Comparison of ENCODE assay signal across 8 cellular contexts in genomic region chr12:89225401-89225800, GRCh38.
A peak's percentile ranks its signal among the peaks of the same experiment; 100 is the strongest.
DNase-seq lines count a peak whose midpoint lies in the region; ATAC-seq and TF ChIP-seq lines count a peak whose summit lies in the region.

No MANE protein-coding gene starts in this region.

- H3K27me3 ChIP-seq in colonic mucosa (no peaks in the 10 kb centered on the region), parathyroid adenoma (ENCODE audit: control insufficient read depth, insufficient read depth, low read length) (no peaks in the 10 kb centered on the region), aorta (ENCODE audit: control insufficient read depth in 1 of 2, insufficient read depth in 2 of 2, low read length in 1 of 2) (no peaks in the 10 kb centered on the region)

- H3K36me3 ChIP-seq in colonic mucosa (no peaks in the 10 kb centered on the region), parathyroid adenoma (ENCODE audit: control insufficient read depth, insufficient read depth, low read length) (no peaks in the 10 kb centered on the region), aorta (ENCODE audit: control insufficient read depth in 1 of 2, insufficient read depth in 2 of 2, low read length in 1 of 2) (no peaks in the 10 kb centered on the region)

- H3K27ac ChIP-seq in colonic mucosa (peak overlapping the region; percentile 45), parathyroid adenoma (peak overlapping the region; percentile 22), aorta (ENCODE audit: low read depth in 1 of 2, low read length in 2 of 2) (no peak overlapping the region)

- peak overlapping the region; percentile 25 for H3K4me2 ChIP-seq in parathyroid adenoma (ENCODE audit: low read length)

- intact Hi-C loops in colonic mucosa (cut with DNase I) (no loop called here), aorta (cut with DNase I) (loop anchor here in 1 of 2 donors (10.0 kb wide), 1 partner anchor 61 kb away; no protein-coding TSS in a partner anchor)

- H3K9me3 ChIP-seq in colonic mucosa (no peaks in the 10 kb centered on the region), parathyroid adenoma (ENCODE audit: control insufficient read depth, low read length) (no peaks in the 10 kb centered on the region), aorta (ENCODE audit: control insufficient read depth, low read length) (no peaks in the 10 kb centered on the region)

- TF ChIP-seq CTCF in colonic mucosa (IDR thresholded peaks at IDR 0.05), result no peak
- TF ChIP-seq CTCF in parathyroid adenoma (IDR thresholded peaks at IDR 0.05), result no peak

- H3K4me3 ChIP-seq in colonic mucosa (no peak overlapping the region), parathyroid adenoma (ENCODE audit: low read depth, low read length) (no peak overlapping the region), aorta (ENCODE audit: low read length in 2 of 2) (no peak overlapping the region)

- H3K79me2 ChIP-seq in parathyroid adenoma, result no peaks in the 10 kb centered on the region

- H2AFZ ChIP-seq in parathyroid adenoma, result peak overlapping the region; percentile 63

- H3K4me1 ChIP-seq in colonic mucosa (no peaks in the 10 kb centered on the region), parathyroid adenoma (peaks cover 21% of the 10 kb centered on the region), aorta (ENCODE audit: control insufficient read depth in 1 of 2, insufficient read depth in 2 of 2, low read length in 2 of 2) (peaks cover 0 to 2% of the 10 kb centered on the region in 2 donors)

- H3K9ac ChIP-seq in colonic mucosa (ENCODE audit: low read depth in 2 of 2, low read length in 2 of 2) (peak overlapping the region in 1 of 2 donors; percentile 34), parathyroid adenoma (no peak overlapping the region)

- DNase-seq in GM03348 (ENCODE audit: low spot score), result peak; percentile 37
- DNase-seq in colonic mucosa, result no peak
- no peak for DNase-seq in aorta
- DNase-seq in NCI-H82 treated with DMSO at 0.1 percent for 48 hours (lab: John Stamatoyannopoulos, UW; ENCODE audit: unreplicated experiment), result no peak
- no peak for DNase-seq in NCI-H1694 (lab: John Stamatoyannopoulos, UW)

- WGBS in aorta, 2 donors, result 91 to 92% methylated on average over 5 of the region's 5 CpGs

- peak; percentile 49 for ATAC-seq in HG03175 (IDR thresholded peaks at IDR 0.05; ENCODE audit: unreplicated experiment)
- peak; percentile 97 for ATAC-seq in activated CD4-positive, CD25-positive, alpha-beta regulatory T cell treated with anti-CD3 and anti-CD28 coated beads, Interleukin-2, amount 50 U/mL, for 24 hours
- ATAC-seq in aorta (ENCODE audit: low FRiP score), result peak; percentile 41

Comparison
In these comparisons a context has a peak if more than half of its experiments do, and no peak if none do; other contexts are left out.
1. ATAC-seq: peak in every context shown above with its lines; median percentile 97 in activated CD4-positive, CD25-positive, alpha-beta regulatory T cell treated with anti-CD3 and anti-CD28 coated beads, Interleukin-2, amount 50 U/mL, for 24 hours; 49 in HG03175; 41 in aorta.
2. H3K27ac ChIP-seq: peak in colonic mucosa (single experiment) and parathyroid adenoma (single experiment); none in aorta (0 of 2).